1 cellular context compared by ENCODE assay signal in the genomic region with DNA sequence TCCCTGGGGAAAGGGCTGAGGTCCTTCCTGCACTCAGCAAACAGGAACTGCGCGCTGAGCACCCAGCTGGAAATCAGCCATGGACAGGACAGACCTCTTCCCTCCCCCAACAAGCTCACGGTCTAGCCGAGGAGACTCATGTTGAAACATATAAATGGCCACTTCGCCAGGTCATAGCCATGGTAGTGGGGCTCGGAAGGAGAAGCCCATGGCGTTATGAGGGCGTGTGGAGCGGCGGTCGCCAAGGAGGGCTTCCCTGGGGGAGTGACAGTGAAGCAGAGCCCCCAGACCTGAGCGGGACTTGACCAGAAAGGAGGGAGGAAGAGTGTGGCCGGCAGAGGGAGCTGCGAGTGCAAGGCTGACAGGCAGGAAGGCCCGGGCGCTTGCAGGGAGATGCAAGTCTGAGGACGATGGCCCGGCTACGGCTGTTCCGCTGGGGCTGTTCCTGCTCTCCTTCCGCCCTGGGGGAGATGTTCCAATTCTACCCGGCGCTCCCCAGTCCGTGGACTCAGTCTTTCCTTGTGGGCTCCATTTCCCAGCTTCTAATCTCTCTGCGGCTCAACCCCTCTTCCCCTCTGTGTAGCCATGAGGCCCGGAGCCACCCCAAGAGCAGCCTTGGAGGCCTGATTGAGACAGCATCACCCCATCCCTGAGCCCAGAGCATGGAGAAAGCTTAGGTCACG.
A peak's percentile ranks its signal among the peaks of the same experiment; 100 is the strongest.
TF ChIP-seq lines count a peak whose summit lies in the region.

No MANE protein-coding gene starts in this region.

TF ChIP-seq in HepG2, 621 proteins besides CTCF, POLR2A, EP300 and RAD21 (continued from another document and continues in another):
- TF ChIP-seq, protein P1, sequence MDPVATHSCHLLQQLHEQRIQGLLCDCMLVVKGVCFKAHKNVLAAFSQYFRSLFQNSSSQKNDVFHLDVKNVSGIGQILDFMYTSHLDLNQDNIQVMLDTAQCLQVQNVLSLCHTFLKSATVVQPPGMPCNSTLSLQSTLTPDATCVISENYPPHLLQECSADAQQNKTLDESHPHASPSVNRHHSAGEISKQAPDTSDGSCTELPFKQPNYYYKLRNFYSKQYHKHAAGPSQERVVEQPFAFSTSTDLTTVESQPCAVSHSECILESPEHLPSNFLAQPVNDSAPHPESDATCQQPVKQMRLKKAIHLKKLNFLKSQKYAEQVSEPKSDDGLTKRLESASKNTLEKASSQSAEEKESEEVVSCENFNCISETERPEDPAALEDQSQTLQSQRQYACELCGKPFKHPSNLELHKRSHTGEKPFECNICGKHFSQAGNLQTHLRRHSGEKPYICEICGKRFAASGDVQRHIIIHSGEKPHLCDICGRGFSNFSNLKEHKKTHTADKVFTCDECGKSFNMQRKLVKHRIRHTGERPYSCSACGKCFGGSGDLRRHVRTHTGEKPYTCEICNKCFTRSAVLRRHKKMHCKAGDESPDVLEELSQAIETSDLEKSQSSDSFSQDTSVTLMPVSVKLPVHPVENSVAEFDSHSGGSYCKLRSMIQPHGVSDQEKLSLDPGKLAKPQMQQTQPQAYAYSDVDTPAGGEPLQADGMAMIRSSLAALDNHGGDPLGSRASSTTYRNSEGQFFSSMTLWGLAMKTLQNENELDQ (CRISPR knock-in tag; IDR thresholded peaks at IDR 0.05; ENCODE audit: borderline replicate concordance) = no peak
- TF ChIP-seq ZNF589 (CRISPR knock-in tag; conservative IDR thresholded peaks at IDR 0.05) = no peak
- TF ChIP-seq, protein P2, sequence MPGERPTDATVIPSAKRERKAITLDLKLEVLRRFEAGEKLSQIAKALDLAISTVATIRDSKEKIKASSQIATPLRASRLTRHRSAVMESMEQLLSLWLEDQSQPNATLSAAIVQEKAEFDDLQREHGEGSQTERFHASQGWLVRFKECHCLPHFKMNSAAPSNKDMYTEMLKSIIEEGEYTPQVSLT (CRISPR knock-in tag; IDR thresholded peaks at IDR 0.05; ENCODE audit: borderline replicate concordance, low read depth) = no peak
- no peak for TF ChIP-seq ZNF598 (CRISPR knock-in tag; IDR thresholded peaks at IDR 0.05; ENCODE audit: borderline replicate concordance)
- TF ChIP-seq, protein P3, sequence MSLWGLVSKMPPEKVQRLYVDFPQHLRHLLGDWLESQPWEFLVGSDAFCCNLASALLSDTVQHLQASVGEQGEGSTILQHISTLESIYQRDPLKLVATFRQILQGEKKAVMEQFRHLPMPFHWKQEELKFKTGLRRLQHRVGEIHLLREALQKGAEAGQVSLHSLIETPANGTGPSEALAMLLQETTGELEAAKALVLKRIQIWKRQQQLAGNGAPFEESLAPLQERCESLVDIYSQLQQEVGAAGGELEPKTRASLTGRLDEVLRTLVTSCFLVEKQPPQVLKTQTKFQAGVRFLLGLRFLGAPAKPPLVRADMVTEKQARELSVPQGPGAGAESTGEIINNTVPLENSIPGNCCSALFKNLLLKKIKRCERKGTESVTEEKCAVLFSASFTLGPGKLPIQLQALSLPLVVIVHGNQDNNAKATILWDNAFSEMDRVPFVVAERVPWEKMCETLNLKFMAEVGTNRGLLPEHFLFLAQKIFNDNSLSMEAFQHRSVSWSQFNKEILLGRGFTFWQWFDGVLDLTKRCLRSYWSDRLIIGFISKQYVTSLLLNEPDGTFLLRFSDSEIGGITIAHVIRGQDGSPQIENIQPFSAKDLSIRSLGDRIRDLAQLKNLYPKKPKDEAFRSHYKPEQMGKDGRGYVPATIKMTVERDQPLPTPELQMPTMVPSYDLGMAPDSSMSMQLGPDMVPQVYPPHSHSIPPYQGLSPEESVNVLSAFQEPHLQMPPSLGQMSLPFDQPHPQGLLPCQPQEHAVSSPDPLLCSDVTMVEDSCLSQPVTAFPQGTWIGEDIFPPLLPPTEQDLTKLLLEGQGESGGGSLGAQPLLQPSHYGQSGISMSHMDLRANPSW (CRISPR knock-in tag; IDR thresholded peaks at IDR 0.05; ENCODE audit: borderline replicate concordance) = no peak; the same call in 1 of the 2 replicates
- no peak for TF ChIP-seq THYN1 (CRISPR knock-in tag; IDR thresholded peaks at IDR 0.05; ENCODE audit: borderline replicate concordance, low read depth)
- TF ChIP-seq, protein P4, sequence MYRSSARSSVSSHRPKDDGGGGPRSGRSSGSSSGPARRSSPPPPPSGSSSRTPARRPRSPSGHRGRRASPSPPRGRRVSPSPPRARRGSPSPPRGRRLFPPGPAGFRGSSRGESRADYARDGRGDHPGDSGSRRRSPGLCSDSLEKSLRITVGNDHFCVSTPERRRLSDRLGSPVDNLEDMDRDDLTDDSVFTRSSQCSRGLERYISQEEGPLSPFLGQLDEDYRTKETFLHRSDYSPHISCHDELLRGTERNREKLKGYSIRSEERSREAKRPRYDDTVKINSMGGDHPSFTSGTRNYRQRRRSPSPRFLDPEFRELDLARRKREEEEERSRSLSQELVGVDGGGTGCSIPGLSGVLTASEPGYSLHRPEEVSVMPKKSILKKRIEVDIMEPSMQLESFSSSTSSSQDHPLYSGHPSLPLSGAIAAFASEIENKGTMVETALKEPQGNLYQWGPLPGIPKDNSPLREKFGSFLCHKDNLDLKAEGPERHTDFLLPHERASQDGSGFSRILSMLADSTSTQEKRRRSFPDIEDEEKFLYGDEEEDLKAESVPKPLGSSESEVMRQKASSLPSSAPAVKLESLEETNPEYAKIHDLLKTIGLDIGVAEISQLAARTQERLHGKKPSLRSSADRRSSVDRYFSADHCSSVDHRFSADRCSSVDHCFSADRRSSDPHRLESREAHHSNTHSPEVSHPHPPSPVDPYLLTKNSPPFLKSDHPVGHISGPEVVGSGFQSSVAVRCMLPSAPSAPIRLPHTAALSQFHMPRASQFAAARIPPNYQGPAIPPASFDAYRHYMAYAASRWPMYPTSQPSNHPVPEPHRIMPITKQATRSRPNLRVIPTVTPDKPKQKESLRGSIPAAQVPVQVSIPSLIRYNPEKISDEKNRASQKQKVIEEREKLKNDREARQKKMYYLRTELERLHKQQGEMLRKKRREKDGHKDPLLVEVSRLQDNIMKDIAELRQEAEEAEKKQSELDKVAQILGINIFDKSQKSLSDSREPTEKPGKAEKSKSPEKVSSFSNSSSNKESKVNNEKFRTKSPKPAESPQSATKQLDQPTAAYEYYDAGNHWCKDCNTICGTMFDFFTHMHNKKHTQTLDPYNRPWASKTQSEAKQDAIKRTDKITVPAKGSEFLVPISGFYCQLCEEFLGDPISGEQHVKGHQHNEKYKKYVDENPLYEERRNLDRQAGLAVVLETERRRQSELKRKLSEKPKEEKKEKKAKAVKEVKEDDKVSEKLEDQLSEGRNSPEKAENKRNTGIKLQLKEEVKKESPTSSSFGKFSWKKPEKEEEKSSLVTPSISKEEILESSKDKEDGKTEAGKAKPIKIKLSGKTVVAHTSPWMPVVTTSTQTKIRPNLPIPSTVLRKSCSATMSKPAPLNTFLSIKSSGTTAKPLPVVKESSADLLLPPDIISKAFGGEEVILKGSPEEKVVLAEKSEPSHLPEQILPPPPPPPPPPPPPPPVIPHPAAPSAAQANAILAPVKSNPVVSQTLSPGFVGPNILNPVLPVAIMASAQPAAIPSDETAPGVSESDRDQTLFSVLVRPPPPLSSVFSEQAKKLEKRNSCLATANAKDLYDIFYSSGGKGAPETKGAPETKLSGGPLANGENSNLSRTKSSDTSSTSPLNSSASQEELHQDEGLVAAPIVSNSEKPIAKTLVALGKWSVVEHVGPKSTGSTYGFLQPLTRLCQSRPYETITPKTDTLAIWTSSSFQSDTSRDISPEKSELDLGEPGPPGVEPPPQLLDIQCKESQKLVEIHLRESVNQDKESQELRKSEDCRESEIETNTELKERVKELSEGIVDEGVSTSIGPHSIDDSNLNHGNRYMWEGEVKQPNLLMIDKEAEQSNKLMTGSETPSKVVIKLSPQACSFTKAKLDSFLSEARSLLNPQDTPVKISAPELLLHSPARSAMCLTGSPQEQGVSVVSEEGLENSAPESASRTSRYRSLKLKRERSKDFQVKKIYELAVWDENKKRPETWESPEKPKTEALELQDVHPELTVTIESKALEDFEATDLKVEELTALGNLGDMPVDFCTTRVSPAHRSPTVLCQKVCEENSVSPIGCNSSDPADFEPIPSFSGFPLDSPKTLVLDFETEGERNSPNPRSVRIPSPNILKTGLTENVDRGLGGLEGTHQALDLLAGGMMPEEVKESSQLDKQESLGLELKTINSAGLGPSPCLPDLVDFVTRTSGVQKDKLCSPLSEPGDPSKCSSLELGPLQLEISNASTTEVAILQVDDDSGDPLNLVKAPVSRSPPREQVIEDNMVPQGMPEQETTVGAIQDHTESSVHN (CRISPR knock-in tag; IDR thresholded peaks at IDR 0.05) = no peak
- no peak for TF ChIP-seq ASH2L (IDR thresholded peaks at IDR 0.05; ENCODE audit: insufficient read length, low read depth, low read length)
- TF ChIP-seq TOPORS (CRISPR knock-in tag; IDR thresholded peaks at IDR 0.05) = peak; percentile 25; the same call in 1 of the 2 replicates
- no peak for TF ChIP-seq AGO1 (IDR thresholded peaks at IDR 0.05; ENCODE audit: low read depth, low read length, poor library complexity, severe bottlenecking)
- no peak for TF ChIP-seq ZBTB20 (CRISPR knock-in tag; IDR thresholded peaks at IDR 0.05; ENCODE audit: borderline replicate concordance, low read depth)
- no peak for TF ChIP-seq ZKSCAN1 (IDR thresholded peaks at IDR 0.05; ENCODE audit: low read length)
- peak; percentile 58; the same call in 1 of the 2 replicates for TF ChIP-seq ZNF501 (CRISPR knock-in tag; IDR thresholded peaks at IDR 0.05)
- TF ChIP-seq, protein P5, sequence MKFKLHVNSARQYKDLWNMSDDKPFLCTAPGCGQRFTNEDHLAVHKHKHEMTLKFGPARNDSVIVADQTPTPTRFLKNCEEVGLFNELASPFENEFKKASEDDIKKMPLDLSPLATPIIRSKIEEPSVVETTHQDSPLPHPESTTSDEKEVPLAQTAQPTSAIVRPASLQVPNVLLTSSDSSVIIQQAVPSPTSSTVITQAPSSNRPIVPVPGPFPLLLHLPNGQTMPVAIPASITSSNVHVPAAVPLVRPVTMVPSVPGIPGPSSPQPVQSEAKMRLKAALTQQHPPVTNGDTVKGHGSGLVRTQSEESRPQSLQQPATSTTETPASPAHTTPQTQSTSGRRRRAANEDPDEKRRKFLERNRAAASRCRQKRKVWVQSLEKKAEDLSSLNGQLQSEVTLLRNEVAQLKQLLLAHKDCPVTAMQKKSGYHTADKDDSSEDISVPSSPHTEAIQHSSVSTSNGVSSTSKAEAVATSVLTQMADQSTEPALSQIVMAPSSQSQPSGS (CRISPR knock-in tag; IDR thresholded peaks at IDR 0.05) = peak; percentile 29; the same call in 1 of the 2 replicates
- no peak for TF ChIP-seq SP1 (IDR thresholded peaks at IDR 0.05)
- no peak for TF ChIP-seq SP1 (CRISPR knock-in tag; IDR thresholded peaks at IDR 0.05)
- no peak for TF ChIP-seq DMAP1 (CRISPR knock-in tag; IDR thresholded peaks at IDR 0.05)
- no peak for TF ChIP-seq ZNF720 (CRISPR knock-in tag; IDR thresholded peaks at IDR 0.05)
- no peak; the same call in 1 of the 2 replicates for TF ChIP-seq ERF (CRISPR knock-in tag; IDR thresholded peaks at IDR 0.05)
- TF ChIP-seq ZNF282 (IDR thresholded peaks at IDR 0.05; ENCODE audit: partially characterized antibody) = no peak
- TF ChIP-seq, protein P6, sequence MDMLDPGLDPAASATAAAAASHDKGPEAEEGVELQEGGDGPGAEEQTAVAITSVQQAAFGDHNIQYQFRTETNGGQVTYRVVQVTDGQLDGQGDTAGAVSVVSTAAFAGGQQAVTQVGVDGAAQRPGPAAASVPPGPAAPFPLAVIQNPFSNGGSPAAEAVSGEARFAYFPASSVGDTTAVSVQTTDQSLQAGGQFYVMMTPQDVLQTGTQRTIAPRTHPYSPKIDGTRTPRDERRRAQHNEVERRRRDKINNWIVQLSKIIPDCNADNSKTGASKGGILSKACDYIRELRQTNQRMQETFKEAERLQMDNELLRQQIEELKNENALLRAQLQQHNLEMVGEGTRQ (IDR thresholded peaks at IDR 0.05; ENCODE audit: low read depth, low read length) = no peak
- TF ChIP-seq, protein P6 (CRISPR knock-in tag; IDR thresholded peaks at IDR 0.05; ENCODE audit: borderline replicate concordance) = no peak
- TF ChIP-seq NBN (conservative IDR thresholded peaks at IDR 0.05) = no peak
- no peak for TF ChIP-seq ZNF296 (CRISPR knock-in tag; conservative IDR thresholded peaks at IDR 0.05)
- TF ChIP-seq FLYWCH1 (CRISPR knock-in tag; IDR thresholded peaks at IDR 0.05) = no peak
- TF ChIP-seq, protein P7, sequence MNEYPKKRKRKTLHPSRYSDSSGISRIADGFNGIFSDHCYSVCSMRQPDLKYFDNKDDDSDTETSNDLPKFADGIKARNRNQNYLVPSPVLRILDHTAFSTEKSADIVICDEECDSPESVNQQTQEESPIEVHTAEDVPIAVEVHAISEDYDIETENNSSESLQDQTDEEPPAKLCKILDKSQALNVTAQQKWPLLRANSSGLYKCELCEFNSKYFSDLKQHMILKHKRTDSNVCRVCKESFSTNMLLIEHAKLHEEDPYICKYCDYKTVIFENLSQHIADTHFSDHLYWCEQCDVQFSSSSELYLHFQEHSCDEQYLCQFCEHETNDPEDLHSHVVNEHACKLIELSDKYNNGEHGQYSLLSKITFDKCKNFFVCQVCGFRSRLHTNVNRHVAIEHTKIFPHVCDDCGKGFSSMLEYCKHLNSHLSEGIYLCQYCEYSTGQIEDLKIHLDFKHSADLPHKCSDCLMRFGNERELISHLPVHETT (CRISPR knock-in tag; conservative IDR thresholded peaks at IDR 0.05) = no peak
- TF ChIP-seq ZFY (CRISPR knock-in tag; IDR thresholded peaks at IDR 0.05) = peak; percentile 56; the same call in 1 of the 2 replicates
- TF ChIP-seq, protein P8, sequence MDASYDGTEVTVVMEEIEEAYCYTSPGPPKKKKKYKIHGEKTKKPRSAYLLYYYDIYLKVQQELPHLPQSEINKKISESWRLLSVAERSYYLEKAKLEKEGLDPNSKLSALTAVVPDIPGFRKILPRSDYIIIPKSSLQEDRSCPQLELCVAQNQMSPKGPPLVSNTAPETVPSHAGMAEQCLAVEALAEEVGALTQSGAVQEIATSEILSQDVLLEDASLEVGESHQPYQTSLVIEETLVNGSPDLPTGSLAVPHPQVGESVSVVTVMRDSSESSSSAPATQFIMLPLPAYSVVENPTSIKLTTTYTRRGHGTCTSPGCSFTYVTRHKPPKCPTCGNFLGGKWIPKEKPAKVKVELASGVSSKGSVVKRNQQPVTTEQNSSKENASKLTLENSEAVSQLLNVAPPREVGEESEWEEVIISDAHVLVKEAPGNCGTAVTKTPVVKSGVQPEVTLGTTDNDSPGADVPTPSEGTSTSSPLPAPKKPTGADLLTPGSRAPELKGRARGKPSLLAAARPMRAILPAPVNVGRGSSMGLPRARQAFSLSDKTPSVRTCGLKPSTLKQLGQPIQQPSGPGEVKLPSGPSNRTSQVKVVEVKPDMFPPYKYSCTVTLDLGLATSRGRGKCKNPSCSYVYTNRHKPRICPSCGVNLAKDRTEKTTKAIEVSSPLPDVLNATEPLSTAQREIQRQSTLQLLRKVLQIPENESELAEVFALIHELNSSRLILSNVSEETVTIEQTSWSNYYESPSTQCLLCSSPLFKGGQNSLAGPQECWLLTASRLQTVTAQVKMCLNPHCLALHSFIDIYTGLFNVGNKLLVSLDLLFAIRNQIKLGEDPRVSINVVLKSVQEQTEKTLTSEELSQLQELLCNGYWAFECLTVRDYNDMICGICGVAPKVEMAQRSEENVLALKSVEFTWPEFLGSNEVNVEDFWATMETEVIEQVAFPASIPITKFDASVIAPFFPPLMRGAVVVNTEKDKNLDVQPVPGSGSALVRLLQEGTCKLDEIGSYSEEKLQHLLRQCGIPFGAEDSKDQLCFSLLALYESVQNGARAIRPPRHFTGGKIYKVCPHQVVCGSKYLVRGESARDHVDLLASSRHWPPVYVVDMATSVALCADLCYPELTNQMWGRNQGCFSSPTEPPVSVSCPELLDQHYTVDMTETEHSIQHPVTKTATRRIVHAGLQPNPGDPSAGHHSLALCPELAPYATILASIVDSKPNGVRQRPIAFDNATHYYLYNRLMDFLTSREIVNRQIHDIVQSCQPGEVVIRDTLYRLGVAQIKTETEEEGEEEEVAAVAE (CRISPR knock-in tag; IDR thresholded peaks at IDR 0.05; ENCODE audit: borderline replicate concordance) = no peak
